Comparison of ENCODE assay signal across 3 cellular contexts in the genomic region with DNA sequence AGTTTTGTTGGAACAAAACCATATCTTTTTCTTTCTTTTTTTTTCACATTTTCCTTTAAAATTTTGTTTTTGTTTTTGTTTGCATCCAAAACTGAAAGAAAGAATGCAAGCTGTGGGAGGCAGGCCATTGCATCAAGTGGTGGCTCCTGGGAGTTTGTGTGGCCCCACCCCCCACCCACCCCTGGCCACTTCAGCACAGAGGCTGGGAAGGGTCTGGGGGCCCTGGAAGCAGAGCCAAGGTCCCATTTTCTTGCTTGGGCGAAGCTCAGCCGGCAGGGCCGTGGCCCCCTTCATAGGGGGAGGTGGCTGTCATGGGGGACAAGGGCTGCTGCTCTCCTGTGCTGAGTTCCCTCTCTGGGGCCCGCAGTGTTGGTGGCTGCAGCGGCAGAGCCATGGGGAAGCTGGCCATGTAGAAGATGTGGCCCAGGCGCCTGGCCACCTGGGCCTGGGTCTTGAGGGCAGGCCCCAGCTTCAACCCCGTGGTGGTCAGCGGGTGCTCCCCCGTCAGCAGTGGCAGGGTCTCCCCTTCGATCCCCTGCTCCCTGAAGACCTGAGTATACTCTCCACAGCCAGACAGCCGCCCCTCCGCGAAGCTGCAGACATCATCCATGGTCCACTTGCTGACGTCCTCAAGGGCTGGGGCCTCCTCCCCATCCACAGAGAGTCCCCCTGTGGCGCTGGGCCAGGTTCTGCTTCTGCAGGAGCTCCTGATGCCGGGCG.
TF ChIP-seq lines count a peak whose summit lies in the region.

No MANE protein-coding gene starts in this region.

TF ChIP-seq in SK-N-SH, 30 proteins besides CTCF, POLR2A, EP300 and RAD21 (continued from another document):
- no peak for TF ChIP-seq POLR2AphosphoS5 (IDR thresholded peaks at IDR 0.05; ENCODE audit: low read depth, low read length)
- TF ChIP-seq, protein P1, sequence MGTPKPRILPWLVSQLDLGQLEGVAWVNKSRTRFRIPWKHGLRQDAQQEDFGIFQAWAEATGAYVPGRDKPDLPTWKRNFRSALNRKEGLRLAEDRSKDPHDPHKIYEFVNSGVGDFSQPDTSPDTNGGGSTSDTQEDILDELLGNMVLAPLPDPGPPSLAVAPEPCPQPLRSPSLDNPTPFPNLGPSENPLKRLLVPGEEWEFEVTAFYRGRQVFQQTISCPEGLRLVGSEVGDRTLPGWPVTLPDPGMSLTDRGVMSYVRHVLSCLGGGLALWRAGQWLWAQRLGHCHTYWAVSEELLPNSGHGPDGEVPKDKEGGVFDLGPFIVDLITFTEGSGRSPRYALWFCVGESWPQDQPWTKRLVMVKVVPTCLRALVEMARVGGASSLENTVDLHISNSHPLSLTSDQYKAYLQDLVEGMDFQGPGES (IDR thresholded peaks at IDR 0.05; ENCODE audit: low read depth, low read length), result no peak
- TF ChIP-seq SIN3A (IDR thresholded peaks at IDR 0.05; ENCODE audit: borderline replicate concordance, low read depth, low read length), result no peak
- TF ChIP-seq FOXJ3 (CRISPR knock-in tag; IDR thresholded peaks at IDR 0.05), result no peak
- TF ChIP-seq REST (IDR thresholded peaks at IDR 0.05; ENCODE audit: low read depth, low read length), result no peak
- TF ChIP-seq TEAD4 (IDR thresholded peaks at IDR 0.05; ENCODE audit: borderline replicate concordance, insufficient read depth), result no peak
- no peak for TF ChIP-seq TAF1 (IDR thresholded peaks at IDR 0.05; ENCODE audit: borderline replicate concordance, low read depth, low read length)
- no peak for TF ChIP-seq EZH2phosphoT487 (IDR thresholded peaks at IDR 0.05; ENCODE audit: borderline replicate concordance, low read depth)

TF ChIP-seq in SK-N-SH treated with all-trans-retinoic acid at 6 μM for 48 hours, 23 proteins besides CTCF, POLR2A, EP300 and RAD21 (continued from another document):
- TF ChIP-seq CREB5 (CRISPR knock-in tag; IDR thresholded peaks at IDR 0.05; ENCODE audit: low read depth), result no peak
- no peak for TF ChIP-seq BACH2 (CRISPR knock-in tag; IDR thresholded peaks at IDR 0.05; ENCODE audit: borderline replicate concordance)
- no peak for TF ChIP-seq ZFP30 (CRISPR knock-in tag; IDR thresholded peaks at IDR 0.05)
- TF ChIP-seq ISL1 (CRISPR knock-in tag; IDR thresholded peaks at IDR 0.05), result no peak
- no peak for TF ChIP-seq ZNF8 (CRISPR knock-in tag; IDR thresholded peaks at IDR 0.05)
- TF ChIP-seq ZC3H10 (CRISPR knock-in tag; IDR thresholded peaks at IDR 0.05), result no peak
- no peak for TF ChIP-seq RARB (CRISPR knock-in tag; IDR thresholded peaks at IDR 0.05)
TF ChIP-seq in SK-N-SH treated with all-trans-retinoic acid at 6 μM for 48 hours: peak in this region for 0.

TF ChIP-seq in WTC11, 78 proteins besides CTCF, POLR2A, EP300 and RAD21 (continued from another document):
- TF ChIP-seq, protein P2, sequence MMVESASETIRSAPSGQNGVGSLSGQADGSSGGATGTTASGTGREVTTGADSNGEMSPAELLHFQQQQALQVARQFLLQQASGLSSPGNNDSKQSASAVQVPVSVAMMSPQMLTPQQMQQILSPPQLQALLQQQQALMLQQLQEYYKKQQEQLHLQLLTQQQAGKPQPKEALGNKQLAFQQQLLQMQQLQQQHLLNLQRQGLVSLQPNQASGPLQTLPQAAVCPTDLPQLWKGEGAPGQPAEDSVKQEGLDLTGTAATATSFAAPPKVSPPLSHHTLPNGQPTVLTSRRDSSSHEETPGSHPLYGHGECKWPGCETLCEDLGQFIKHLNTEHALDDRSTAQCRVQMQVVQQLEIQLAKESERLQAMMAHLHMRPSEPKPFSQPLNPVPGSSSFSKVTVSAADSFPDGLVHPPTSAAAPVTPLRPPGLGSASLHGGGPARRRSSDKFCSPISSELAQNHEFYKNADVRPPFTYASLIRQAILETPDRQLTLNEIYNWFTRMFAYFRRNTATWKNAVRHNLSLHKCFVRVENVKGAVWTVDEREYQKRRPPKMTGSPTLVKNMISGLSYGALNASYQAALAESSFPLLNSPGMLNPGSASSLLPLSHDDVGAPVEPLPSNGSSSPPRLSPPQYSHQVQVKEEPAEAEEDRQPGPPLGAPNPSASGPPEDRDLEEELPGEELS (CRISPR knock-in tag; IDR thresholded peaks at IDR 0.05), result no peak
- TF ChIP-seq KAT7 (CRISPR knock-in tag; IDR thresholded peaks at IDR 0.05; ENCODE audit: borderline replicate concordance), result no peak
- TF ChIP-seq PRDM15 (CRISPR knock-in tag; IDR thresholded peaks at IDR 0.05), result 0 out of 2 replicates have a peak, but pooled peaks have one; percentile 16
